Comparison of ENCODE assay signal across 24 cellular contexts in genomic region chrX:455199-455598, GRCh38.
"Had no signal": no experiment of that assay in that cellular context is flagged by ENCODE, and none has a peak within 500 bp of the region (broad histone marks: within the 10 kb centered on the region; RNA-seq: fewer than 3 reads in every experiment).

No MANE protein-coding gene starts in this region.

- H3K27me3 ChIP-seq: brain microvascular endothelial cell, cardiac muscle cell, Peyer's patch had no signal

- DNase-seq: activated CD4-positive, alpha-beta memory T cell treated with anti-CD3 and anti-CD28 coated beads for 36 hours; activated CD4-positive, alpha-beta T cell treated with anti-CD3 and anti-CD28 coated beads, Interleukin-2, amount 10 ng/mL, durations not matched to agents 7 days and 5 days; activated CD8-positive, alpha-beta memory T cell treated with anti-CD3 and anti-CD28 coated beads for 24 hours; activated gamma-delta T cell treated with Interleukin-2 at 50 U/mL for 16 hours; activated naive CD4-positive, alpha-beta T cell treated with anti-CD3 and anti-CD28 coated beads, Interleukin-2, amount 10 ng/mL, durations not matched to agents 7 days and 5 days; activated naive CD8-positive, alpha-beta T cell treated with anti-CD3 and anti-CD28 coated beads for 36 hours; activated T-cell treated with anti-CD3 and anti-CD28 coated beads, Interleukin-2, amount 50 U/mL, for 4 hours; brain microvascular endothelial cell; cerebellar nuclear complex; NCI-H1048; NCI-H1417 treated with DMSO at 0.1 percent for 48 hours; NCI-H1694; NCI-H2029; NCI-H2107; NCI-H2171 treated with DMSO at 0.1 percent for 48 hours; NCI-H226; NCI-H526 treated with DMSO at 0.1 percent for 48 hours; NCI-H82; NK-92 treated with Interleukin-12 subunit alpha and Interleukin-12 subunit beta, amount 100 ng/mL, for 24 hours; Peyer's patch; SHP77 treated with DMSO at 0.1 percent for 48 hours had no signal

- ATAC-seq: activated CD4-positive, CD25-positive, alpha-beta regulatory T cell treated with anti-CD3 and anti-CD28 coated beads, Interleukin-2, amount 50 U/mL, for 24 hours; activated T-cell treated with anti-CD3 and anti-CD28 coated beads, Interleukin-2, amount 50 U/mL, for 4 hours had no signal

- H3K27ac ChIP-seq: brain microvascular endothelial cell, cardiac muscle cell, Peyer's patch, RWPE1 had no signal

- H3K4me1 ChIP-seq: Peyer's patch had no signal

- H3K36me3 ChIP-seq: brain microvascular endothelial cell, cardiac muscle cell, Peyer's patch had no signal

- H3K4me3 ChIP-seq: cardiac muscle cell, Peyer's patch had no signal
